Comparison of ENCODE assay signal across 19 cellular contexts in the genomic region with DNA sequence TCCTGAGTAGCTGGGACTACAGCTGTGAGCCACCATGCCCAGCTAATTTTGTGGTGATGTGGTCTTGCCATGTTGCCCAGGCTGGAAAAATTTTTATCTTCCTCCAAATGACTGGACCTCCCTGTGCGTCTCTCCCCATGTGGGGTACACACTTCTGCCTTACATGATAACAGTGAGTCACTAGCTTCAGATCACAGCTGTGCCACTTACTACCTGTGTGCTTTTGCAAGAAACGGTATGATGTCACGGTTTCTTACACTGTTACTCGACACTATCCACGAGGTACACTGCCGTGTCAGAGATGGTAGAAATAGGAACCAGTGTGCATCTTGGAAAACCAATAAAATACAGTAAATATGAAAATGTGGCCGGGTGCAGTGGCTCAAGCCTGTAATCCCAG. TPM values are rescaled to one million over a fixed set of nuclear protein-coding genes. Genes with fewer than 3 reads are reported as not detected.
DNase-seq lines count a peak whose midpoint lies in the region; ATAC-seq and TF ChIP-seq lines count a peak whose summit lies in the region.
"Had no signal": no experiment of that assay in that cellular context is flagged by ENCODE, and none has a peak within 500 bp of the region (broad histone marks: within the 10 kb centered on the region; RNA-seq: fewer than 3 reads in every experiment).

No MANE protein-coding gene starts in this region.

- H3K9me3 ChIP-seq in CD4-positive, CD25-positive, alpha-beta regulatory T cell (ENCODE audit: control insufficient read depth in 2 of 2, low read length in 2 of 2) = no peaks in the 10 kb centered on the region
- H3K9me3 ChIP-seq in HEK293 (ENCODE audit: control insufficient read depth, insufficient read depth, low read depth, low read length) = no peaks in the 10 kb centered on the region
- H3K9me3 ChIP-seq: BE2C, Caco-2 had no signal

- no peaks in the 10 kb centered on the region for H3K4me1 ChIP-seq in CD4-positive, CD25-positive, alpha-beta regulatory T cell (ENCODE audit: control insufficient read depth, insufficient read depth, low read length, poor library complexity, severe bottlenecking)
- H3K4me1 ChIP-seq in HEK293 (ENCODE audit: control insufficient read depth, insufficient read depth, low read length) = no peaks in the 10 kb centered on the region
- H3K4me1 ChIP-seq: BE2C had no signal

- no peaks in the 10 kb centered on the region for H3K27me3 Mint-ChIP-seq in CD4-positive, CD25-positive, alpha-beta regulatory T cell
- H3K27me3 Mint-ChIP-seq in immature natural killer cell (ENCODE audit: low read depth in 3 of 3) (peaks cover 7 to 30% (median 27%) of the 10 kb centered on the region in 3 donors), neural crest cell (ENCODE audit: low read depth) (peaks cover 2% of the 10 kb centered on the region), glutamatergic neuron (ENCODE audit: unreplicated experiment) (peaks cover 22% of the 10 kb centered on the region), T-cell (no peaks in the 10 kb centered on the region)
- H3K27me3 Mint-ChIP-seq: CD4-positive, alpha-beta T cell had no signal

- H3K4me3 ChIP-seq in CD4-positive, CD25-positive, alpha-beta regulatory T cell (ENCODE audit: low read depth, low read length) = no peak overlapping the region
- no peak overlapping the region for H3K4me3 ChIP-seq in HEK293 (ENCODE audit: low read depth, low read length)

- peak overlapping the region in 2 of 3 donors; percentile 40 to 71 for H3K27ac Mint-ChIP-seq in CD4-positive, CD25-positive, alpha-beta regulatory T cell
- H3K27ac Mint-ChIP-seq in immature natural killer cell (peak overlapping the region in 4 of 6 donors; percentile 22 to 74 (median 56)), neural crest cell (ENCODE audit: unreplicated experiment) (no peak overlapping the region), glutamatergic neuron (ENCODE audit: unreplicated experiment) (no peak overlapping the region), T-cell (no peak overlapping the region)
- H3K27ac Mint-ChIP-seq: CD4-positive, alpha-beta T cell had no signal

- H3K27me3 ChIP-seq in CD4-positive, CD25-positive, alpha-beta regulatory T cell (ENCODE audit: control insufficient read depth, insufficient read depth, low read length) = no peaks in the 10 kb centered on the region

- TF ChIP-seq CTCF in HEK293 (tag by site-specific recombination; IDR thresholded peaks at IDR 0.05) = no peak
- no peak for TF ChIP-seq CTCF in neural crest cell (conservative IDR thresholded peaks at IDR 0.05)
- no peak for TF ChIP-seq CTCF in glutamatergic neuron (IDR thresholded peaks at IDR 0.05; ENCODE audit: partially characterized antibody, unreplicated experiment)

- peaks cover 0 to 17% (median 5%) of the 10 kb centered on the region in 4 donors for H3K4me1 Mint-ChIP-seq in CD4-positive, CD25-positive, alpha-beta regulatory T cell
- H3K4me1 Mint-ChIP-seq in immature natural killer cell = peaks cover 0 to 7% of the 10 kb centered on the region in 2 donors
- H3K4me1 Mint-ChIP-seq in neural crest cell = peaks cover 14% of the 10 kb centered on the region
- H3K4me1 Mint-ChIP-seq in glutamatergic neuron (ENCODE audit: low read depth, unreplicated experiment) = no peaks in the 10 kb centered on the region
- H3K4me1 Mint-ChIP-seq in T-cell = peaks cover 11 to 21% (median 20%) of the 10 kb centered on the region in 3 donors

- H3K36me3 Mint-ChIP-seq in CD4-positive, CD25-positive, alpha-beta regulatory T cell = peaks cover 29% of the 10 kb centered on the region
- H3K36me3 Mint-ChIP-seq in immature natural killer cell (peaks cover 34 to 50% (median 45%) of the 10 kb centered on the region in 3 donors), neural crest cell (ENCODE audit: low read depth) (peaks cover 7% of the 10 kb centered on the region), glutamatergic neuron (ENCODE audit: unreplicated experiment) (peaks cover 13% of the 10 kb centered on the region), T-cell (peaks cover 42% of the 10 kb centered on the region)

- peaks cover 67% of the 10 kb centered on the region for H3K36me3 ChIP-seq in CD4-positive, CD25-positive, alpha-beta regulatory T cell (ENCODE audit: control insufficient read depth, insufficient read depth, low read length)
- no peaks in the 10 kb centered on the region for H3K36me3 ChIP-seq in HEK293 (ENCODE audit: control insufficient read depth in 2 of 2, insufficient read depth in 1 of 2, low read length in 2 of 2)
- H3K36me3 ChIP-seq: BE2C had no signal

- H3K9me3 Mint-ChIP-seq in CD4-positive, CD25-positive, alpha-beta regulatory T cell = no peaks in the 10 kb centered on the region
- H3K9me3 Mint-ChIP-seq in immature natural killer cell (no peaks in the 10 kb centered on the region), neural crest cell (peaks cover 3% of the 10 kb centered on the region), glutamatergic neuron (ENCODE audit: unreplicated experiment) (peaks cover 8% of the 10 kb centered on the region), T-cell (no peaks in the 10 kb centered on the region)
- H3K9me3 Mint-ChIP-seq: CD4-positive, alpha-beta T cell had no signal

- no peak for DNase-seq in CD4-positive, CD25-positive, alpha-beta regulatory T cell
- DNase-seq in immature natural killer cell (no peak), neural crest cell (ENCODE audit: low read depth, low spot score) (no peak), glutamatergic neuron (no peak), T-cell (no peak)
- DNase-seq: ACHN; BE2C; C1 segment of cervical spinal cord; Caco-2; CD4-positive, alpha-beta T cell; GOT3; H7; IMR-90; KBM-7 had no signal

- H3K4me3 Mint-ChIP-seq in CD4-positive, CD25-positive, alpha-beta regulatory T cell = no peak overlapping the region
- H3K4me3 Mint-ChIP-seq in immature natural killer cell (no peak overlapping the region), neural crest cell (peak overlapping the region; percentile 17), glutamatergic neuron (ENCODE audit: unreplicated experiment) (no peak overlapping the region), T-cell (no peak overlapping the region)
- H3K4me3 Mint-ChIP-seq: CD4-positive, alpha-beta T cell had no signal

- no peak overlapping the region for H3K27ac ChIP-seq in CD4-positive, CD25-positive, alpha-beta regulatory T cell (ENCODE audit: insufficient read depth, low read length, poor library complexity, severe bottlenecking)
- H3K27ac ChIP-seq in HEK293 (ENCODE audit: extremely low read depth, low read depth, low read length) = no peak overlapping the region

- ATAC-seq in CD4-positive, CD25-positive, alpha-beta regulatory T cell (ENCODE audit: low read depth in 2 of 2) = no peak
- ATAC-seq in GM18868 (IDR thresholded peaks at IDR 0.05; ENCODE audit: unreplicated experiment) (no peak), GM19397 (IDR thresholded peaks at IDR 0.05; ENCODE audit: unreplicated experiment) (no peak), T-cell (replicated peaks in 1 of 4) (no peak)
- ATAC-seq: HCT116 had no signal

- CTCF ChIA-PET in HEK293 (lab: Yijun Ruan, JAX) (interaction anchor here (0.7 kb wide), 1 partner anchor 383 kb away, joined by 3 read pairs; no protein-coding TSS in a partner anchor), T-cell (lab: Charles Lee) (no interaction called here)

- POLR2A ChIA-PET in HEK293 (lab: Yijun Ruan, JAX) (interaction anchor here (1.3 kb wide), 1 partner anchor 17 kb away, joined by 5 read pairs; the partner anchor contains the start of gene ZNF414), T-cell (lab: Charles Lee) (no interaction called here)

TF ChIP-seq in HEK293, 187 proteins besides CTCF, POLR2A, EP300 and RAD21 (continues in another document):
- no peak for TF ChIP-seq PRDM4 (tag by site-specific recombination; IDR thresholded peaks at IDR 0.05)
- TF ChIP-seq GLIS1 (tag by site-specific recombination; IDR thresholded peaks at IDR 0.05) = 0 out of 2 replicates have a peak, but pooled peaks have one; percentile 14
- TF ChIP-seq OSR2 (tag by site-specific recombination; IDR thresholded peaks at IDR 0.05) = no peak
- TF ChIP-seq ZNF600 (tag by site-specific recombination; IDR thresholded peaks at IDR 0.05) = no peak
- TF ChIP-seq ZNF37A (tag by site-specific recombination; IDR thresholded peaks at IDR 0.05) = no peak

RNA-seq across cellular contexts. Expression of gene ZNF414, which starts 17.5 kb away (rescaled TPM):
- total RNA-seq in CD4-positive, CD25-positive, alpha-beta regulatory T cell = 35.1 TPM
- polyA plus RNA-seq in CD4-positive, CD25-positive, alpha-beta regulatory T cell = 10 to 100 TPM in 3 of 4 donors, 1 to 10 TPM in 1; 9.7 to 15.0 (median 12.6) TPM
- 10 to 100 TPM in 1 of 3 donors, 1 to 10 TPM in 2; 6.0 to 20.8 (median 8.3) TPM for polyA plus RNA-seq in immature natural killer cell
- total RNA-seq in neural crest cell = 31.1 and 31.8 TPM in 2 replicates
- 27.2 TPM for total RNA-seq in glutamatergic neuron (ENCODE audit: unreplicated experiment)
- total RNA-seq in T-cell = 10 to 100 TPM; 34.4 to 78.6 (median 67.2) TPM

RNA-seq across cellular contexts. Expression of gene PRAM1, which starts 29.0 kb away (rescaled TPM):
- total RNA-seq in CD4-positive, CD25-positive, alpha-beta regulatory T cell = 3.7 TPM
- polyA plus RNA-seq in CD4-positive, CD25-positive, alpha-beta regulatory T cell = under 1 TPM in 2 of 4 donors, not detected in 2; 0.06 to 0.21 TPM
- 1 to 10 TPM; 1.9 to 3.7 (median 2.5) TPM for polyA plus RNA-seq in immature natural killer cell
- total RNA-seq in neural crest cell (0.21 and 0.55 TPM in 2 replicates), glutamatergic neuron (ENCODE audit: unreplicated experiment) (0.49 TPM), T-cell (1 to 10 TPM; 2.2 to 5.1 (median 3.8) TPM)
- total RNA-seq: Caco-2, HT-29, IMR-90 had no signal

RNA-seq across cellular contexts. Expression of gene MYO1F, which starts 45.8 kb away (rescaled TPM):
- 289 TPM for total RNA-seq in CD4-positive, CD25-positive, alpha-beta regulatory T cell
- 10 to 100 TPM; 45.3 to 79.3 (median 61.5) TPM for polyA plus RNA-seq in CD4-positive, CD25-positive, alpha-beta regulatory T cell
- polyA plus RNA-seq in immature natural killer cell = 100 to 1,000 TPM; 104 to 340 (median 110) TPM
- total RNA-seq in neural crest cell (0.33 and 0.77 TPM in 2 replicates), glutamatergic neuron (ENCODE audit: unreplicated experiment) (0.10 TPM), T-cell (100 to 1,000 TPM; 109 to 363 (median 277) TPM)
- total RNA-seq: HT-29 had no signal

Comparison
In these comparisons a context has a peak if more than half of its experiments do, and no peak if none do; other contexts are left out.
1. H3K27ac Mint-ChIP-seq: peak in CD4-positive, CD25-positive, alpha-beta regulatory T cell (2 of 3) and immature natural killer cell (4 of 6); none in neural crest cell (single experiment), glutamatergic neuron (single experiment) and T-cell (0 of 2).
2. RNA of gene MYO1F, which starts 45.8 kb away (total RNA-seq): 289 TPM in CD4-positive, CD25-positive, alpha-beta regulatory T cell (single experiment) and 109 to 363 TPM in T-cell; 0.33 to 0.77 TPM in neural crest cell and 0.10 TPM in glutamatergic neuron (single experiment); every median in the first group is over 10 times any median in the second.